In the genomic region with DNA sequence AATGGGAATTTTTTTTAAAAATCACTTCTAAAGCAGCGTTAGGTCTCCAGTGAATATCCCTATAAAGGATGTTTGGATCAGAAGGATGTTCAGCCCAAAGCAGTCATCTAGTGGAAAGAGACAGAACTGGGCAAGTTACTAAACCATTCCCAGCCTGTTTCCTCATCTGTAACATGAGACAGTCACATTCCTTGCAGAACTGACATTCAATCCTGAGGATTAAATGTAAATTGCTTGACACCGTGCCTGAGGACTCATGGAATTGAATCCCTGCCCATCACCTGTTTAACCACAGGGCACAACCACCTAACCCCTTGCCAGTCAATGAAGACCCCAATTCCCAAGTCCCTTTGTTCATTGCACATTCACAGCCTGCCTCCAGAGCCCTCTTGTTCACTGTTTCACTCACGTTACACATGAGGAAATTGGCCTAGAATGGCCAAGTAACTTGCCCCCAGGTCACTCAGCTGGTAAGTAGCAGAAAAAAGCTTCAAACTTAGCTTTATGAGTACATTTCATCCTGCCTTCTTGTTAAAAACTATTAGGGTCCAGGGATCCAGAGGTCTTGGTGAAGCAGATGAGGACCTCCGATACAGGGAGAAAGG, we compare ENCODE assay signal across 11 cellular contexts.
DNase-seq lines count a peak whose midpoint lies in the region; ATAC-seq and TF ChIP-seq lines count a peak whose summit lies in the region.
"Had no signal": no experiment of that assay in that cellular context is flagged by ENCODE, and none has a peak within 500 bp of the region (broad histone marks: within the 10 kb centered on the region; RNA-seq: fewer than 3 reads in every experiment).

No MANE protein-coding gene starts in this region.

- no peak overlapping the region for H3K4me3 ChIP-seq in parathyroid adenoma (ENCODE audit: low read depth, low read length)

- H3K79me2 ChIP-seq in parathyroid adenoma = no peaks in the 10 kb centered on the region

- H2AFZ ChIP-seq in parathyroid adenoma = peak overlapping the region; percentile 34

- peak; percentile 63 for DNase-seq in EL
- peak; percentile 11 for DNase-seq in NCI-H2107 (lab: John Stamatoyannopoulos, UW)
- DNase-seq in epithelial cell of prostate (ENCODE audit: low read depth, low spot score) = peak; percentile 22
- DNase-seq in RKO (ENCODE audit: low spot score) = no peak
- DNase-seq in NCI-H748 (lab: John Stamatoyannopoulos, UW; ENCODE audit: unreplicated experiment) = no peak
- DNase-seq: activated CD4-positive, alpha-beta T cell treated with anti-CD3 and anti-CD28 coated beads for 4 hours; GOT3; stimulated activated naive CD8-positive, alpha-beta T cell treated with anti-CD3 and anti-CD28 coated beads, Interleukin-15, Interleukin-2, amounts not matched to agents 100 U/mL and 50 U/mL, for 24 hours had no signal

- H3K4me2 ChIP-seq in parathyroid adenoma (ENCODE audit: low read length) = no peak overlapping the region

- H3K27ac ChIP-seq in epithelial cell of prostate (no peak overlapping the region), parathyroid adenoma (peak overlapping the region; percentile 24)

- ATAC-seq in HG03025 (IDR thresholded peaks at IDR 0.05; ENCODE audit: low FRiP score, unreplicated experiment) = no peak
- no peak for ATAC-seq in HG02571 (IDR thresholded peaks at IDR 0.05; ENCODE audit: unreplicated experiment)
- ATAC-seq: stimulated activated naive CD8-positive, alpha-beta T cell treated with anti-CD3 and anti-CD28 coated beads, Interleukin-15, Interleukin-2, amounts not matched to agents 100 U/mL and 50 U/mL, for 24 hours had no signal

- no peaks in the 10 kb centered on the region for H3K27me3 ChIP-seq in parathyroid adenoma (ENCODE audit: control insufficient read depth, insufficient read depth, low read length)

- H3K4me1 ChIP-seq in parathyroid adenoma = peaks cover 15% of the 10 kb centered on the region

- no peak overlapping the region for H3K9ac ChIP-seq in parathyroid adenoma

- no peaks in the 10 kb centered on the region for H3K36me3 ChIP-seq in parathyroid adenoma (ENCODE audit: control insufficient read depth, insufficient read depth, low read length)

- H3K9me3 ChIP-seq in parathyroid adenoma (ENCODE audit: control insufficient read depth, low read length) = no peaks in the 10 kb centered on the region

- no peak for TF ChIP-seq CTCF in parathyroid adenoma (IDR thresholded peaks at IDR 0.05)

Comparison
In these comparisons a context has a peak if more than half of its experiments do, and no peak if none do; other contexts are left out.
1. DNase-seq: peak in EL (single experiment), NCI-H2107 (single experiment) and epithelial cell of prostate (single experiment); none in RKO (single experiment) and NCI-H748 (single experiment).